In the genomic region with DNA sequence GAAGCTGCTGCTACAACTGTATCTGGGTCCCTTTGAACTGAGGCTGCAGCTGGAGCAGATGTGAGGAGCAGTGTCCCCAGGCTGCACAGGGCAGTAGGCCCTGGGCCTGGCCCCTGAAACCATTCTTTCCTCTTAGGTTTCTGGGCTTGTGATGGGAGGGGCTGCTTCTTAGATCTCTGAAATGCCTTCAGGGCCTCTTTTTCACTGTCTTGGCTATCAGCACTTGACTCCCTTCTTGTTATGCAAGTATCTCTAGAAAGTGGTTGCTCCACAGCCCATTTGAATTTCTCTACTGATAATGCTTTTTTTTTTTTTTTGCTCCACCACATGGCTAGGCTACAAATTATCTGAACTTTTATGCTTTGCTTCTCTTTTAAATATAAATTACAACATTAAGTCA, we compare ENCODE assay signal across 18 cellular contexts. TPM values are rescaled to one million over a fixed set of nuclear protein-coding genes. Genes with fewer than 3 reads are reported as not detected.
A peak's percentile ranks its signal among the peaks of the same experiment; 100 is the strongest.
DNase-seq lines count a peak whose midpoint lies in the region; ATAC-seq and TF ChIP-seq lines count a peak whose summit lies in the region.
"Had no signal": no experiment of that assay in that cellular context is flagged by ENCODE, and none has a peak within 500 bp of the region (broad histone marks: within the 10 kb centered on the region; RNA-seq: fewer than 3 reads in every experiment).

No MANE protein-coding gene starts in this region.

- H3K4me3 ChIP-seq in iPS-18c (ENCODE audit: insufficient read depth, low read depth, low read length) (peak overlapping the region; percentile 2; the same call in 1 of the 2 replicates), esophagus squamous epithelium (no peak overlapping the region)
- H3K4me3 ChIP-seq: GM12878 had no signal

- no peaks in the 10 kb centered on the region for H3K36me3 Mint-ChIP-seq in CD14-positive monocyte
- peaks cover 4% of the 10 kb centered on the region for H3K36me3 Mint-ChIP-seq in activated T-helper 1 cell treated with anti-CD3 and anti-CD28 coated beads, Interleukin-12 subunit alpha, Interleukin-12 subunit beta, Interleukin-2, Interleukin-4 antibody, amounts not matched to agents 30 ng/mL and 10 ng/mL and 1 ng/mL, durations not matched to agents 14 hours and 24 hours and 36 hours (ENCODE audit: low read depth)

- H3K27me3 Mint-ChIP-seq in CD14-positive monocyte (ENCODE audit: low read depth in 3 of 3): peaks cover 0 to 4% (median 0%) of the 10 kb centered on the region in 3 donors
- no peaks in the 10 kb centered on the region for H3K27me3 Mint-ChIP-seq in activated T-helper 1 cell treated with anti-CD3 and anti-CD28 coated beads, Interleukin-12 subunit alpha, Interleukin-12 subunit beta, Interleukin-2, Interleukin-4 antibody, amounts not matched to agents 30 ng/mL and 10 ng/mL and 1 ng/mL, durations not matched to agents 14 hours and 24 hours and 36 hours (ENCODE audit: insufficient read depth)
- H3K27me3 Mint-ChIP-seq: CD4-positive, alpha-beta memory T cell had no signal

- peaks cover 28% of the 10 kb centered on the region for H3K4me1 Mint-ChIP-seq in CD14-positive monocyte
- H3K4me1 Mint-ChIP-seq in activated T-helper 1 cell treated with anti-CD3 and anti-CD28 coated beads, Interleukin-12 subunit alpha, Interleukin-12 subunit beta, Interleukin-2, Interleukin-4 antibody, amounts not matched to agents 30 ng/mL and 10 ng/mL and 1 ng/mL, durations not matched to agents 14 hours and 24 hours and 36 hours (ENCODE audit: low read depth): peaks cover 11% of the 10 kb centered on the region

- H3K27ac ChIP-seq in esophagus squamous epithelium: no peak overlapping the region
- H3K27ac ChIP-seq: C4-2B had no signal

- H3K27ac Mint-ChIP-seq in CD14-positive monocyte: peak overlapping the region in 4 of 7 donors; percentile 1 to 75 (median 45)
- H3K27ac Mint-ChIP-seq in activated T-helper 1 cell treated with anti-CD3 and anti-CD28 coated beads, Interleukin-12 subunit alpha, Interleukin-12 subunit beta, Interleukin-2, Interleukin-4 antibody, amounts not matched to agents 30 ng/mL and 10 ng/mL and 1 ng/mL, durations not matched to agents 14 hours and 24 hours and 36 hours: no peak overlapping the region

- no peaks in the 10 kb centered on the region for H3K27me3 ChIP-seq in esophagus squamous epithelium

- no peak for ATAC-seq in HG03039 (IDR thresholded peaks at IDR 0.05; ENCODE audit: unreplicated experiment)
- ATAC-seq: GM12878 had no signal

- DNase-seq in CD14-positive monocyte (ENCODE audit: low spot score) (no peak), GF-D8 (lab: John Stamatoyannopoulos, UW) (peak; percentile 40), OCI-M1 (lab: John Stamatoyannopoulos, UW) (peak; percentile 90), esophagus squamous epithelium (lab: John Stamatoyannopoulos, UW) (no peak)
- no peak for DNase-seq in activated T-helper 1 cell treated with anti-CD3 and anti-CD28 coated beads, Interleukin-12 subunit alpha, Interleukin-12 subunit beta, Interleukin-2, Interleukin-4 antibody, amounts not matched to agents 30 ng/mL and 10 ng/mL and 1 ng/mL, durations not matched to agents 14 hours and 24 hours and 36 hours (ENCODE audit: low spot score)
- DNase-seq: ACHN; CD4-positive, alpha-beta memory T cell; DMS153; DMS79; H9 had no signal

- no peaks in the 10 kb centered on the region for H3K4me1 ChIP-seq in esophagus squamous epithelium

- no peaks in the 10 kb centered on the region for H3K36me3 ChIP-seq in esophagus squamous epithelium

- no peak for TF ChIP-seq POLR2A in esophagus squamous epithelium (IDR thresholded peaks at IDR 0.05)

- H3K4me3 Mint-ChIP-seq in CD14-positive monocyte: no peak overlapping the region
- H3K4me3 Mint-ChIP-seq in activated T-helper 1 cell treated with anti-CD3 and anti-CD28 coated beads, Interleukin-12 subunit alpha, Interleukin-12 subunit beta, Interleukin-2, Interleukin-4 antibody, amounts not matched to agents 30 ng/mL and 10 ng/mL and 1 ng/mL, durations not matched to agents 14 hours and 24 hours and 36 hours: no peak overlapping the region
- H3K4me3 Mint-ChIP-seq: H9 had no signal

- TF ChIP-seq CTCF in CD14-positive monocyte (IDR thresholded peaks at IDR 0.05) (no peak), esophagus squamous epithelium (IDR thresholded peaks at IDR 0.05) (no peak)

- H3K9me3 Mint-ChIP-seq in CD14-positive monocyte: peaks cover 0 to 10% (median 0%) of the 10 kb centered on the region in 7 donors
- H3K9me3 Mint-ChIP-seq in activated T-helper 1 cell treated with anti-CD3 and anti-CD28 coated beads, Interleukin-12 subunit alpha, Interleukin-12 subunit beta, Interleukin-2, Interleukin-4 antibody, amounts not matched to agents 30 ng/mL and 10 ng/mL and 1 ng/mL, durations not matched to agents 14 hours and 24 hours and 36 hours: peaks cover 32% of the 10 kb centered on the region

- H3K9me3 ChIP-seq in iPS-18c (ENCODE audit: control insufficient read depth, insufficient read depth, low read length) (no peaks in the 10 kb centered on the region), esophagus squamous epithelium (peaks cover 0 to 14% (median 5%) of the 10 kb centered on the region in 3 donors)

- intact Hi-C loops in CD14-positive monocyte (cut with micrococcal nuclease): no loop called here
- intact Hi-C loops in activated T-helper 1 cell treated with anti-CD3 and anti-CD28 coated beads, Interleukin-12 subunit alpha, Interleukin-12 subunit beta, Interleukin-2, Interleukin-4 antibody, amounts not matched to agents 30 ng/mL and 10 ng/mL and 1 ng/mL, durations not matched to agents 14 hours and 24 hours and 36 hours (cut with micrococcal nuclease): no loop called here
- intact Hi-C loops in esophagus squamous epithelium (cut with DNase I): no loop called here

RNA-seq across cellular contexts. Expression of a gene that starts 41.0 kb away (rescaled TPM):
- not detected for polyA plus RNA-seq in CD14-positive monocyte
- not detected in 2 replicates for total RNA-seq in activated T-helper 1 cell treated with anti-CD3 and anti-CD28 coated beads, Interleukin-12 subunit alpha, Interleukin-12 subunit beta, Interleukin-2, Interleukin-4 antibody, amounts not matched to agents 30 ng/mL and 10 ng/mL and 1 ng/mL, durations not matched to agents 14 hours and 24 hours and 36 hours
- total RNA-seq in esophagus squamous epithelium: not detected
- total RNA-seq: CD4-positive, alpha-beta memory T cell; Daoy; GM12878; H1; H9; HT-29 had no signal
- polyA plus RNA-seq: BJ; CD4-positive, alpha-beta memory T cell; GM12878; H1 had no signal

Comparison
In these comparisons a context has a peak if more than half of its experiments do, and no peak if none do; other contexts are left out.
1. DNase-seq: peak in GF-D8 (single experiment) and OCI-M1 (single experiment); none in CD14-positive monocyte (single experiment), activated T-helper 1 cell treated with anti-CD3 and anti-CD28 coated beads, Interleukin-12 subunit alpha, Interleukin-12 subunit beta, Interleukin-2, Interleukin-4 antibody, amounts not matched to agents 30 ng/mL and 10 ng/mL and 1 ng/mL, durations not matched to agents 14 hours and 24 hours and 36 hours (single experiment) and esophagus squamous epithelium (single experiment).